15 cellular contexts compared by ENCODE assay signal in genomic region chr3:174442317-174442682, GRCh38.
A peak's percentile ranks its signal among the peaks of the same experiment; 100 is the strongest.
DNase-seq lines count a peak whose midpoint lies in the region; ATAC-seq and TF ChIP-seq lines count a peak whose summit lies in the region.
"Had no signal": no experiment of that assay in that cellular context is flagged by ENCODE, and none has a peak within 500 bp of the region (broad histone marks: within the 10 kb centered on the region; RNA-seq: fewer than 3 reads in every experiment).

No MANE protein-coding gene starts in this region.

- H3K4me1 Mint-ChIP-seq in activated CD4-positive, alpha-beta memory T cell treated with anti-CD3 and anti-CD28 coated beads for 36 hours (ENCODE audit: low read depth) = peaks cover 4% of the 10 kb centered on the region

- WGBS in smooth muscle cell (ENCODE audit: low lambda C conversion rate) = 96% methylated on average over 4 of the region's 4 CpGs

- peaks cover 7% of the 10 kb centered on the region for H3F3A ChIP-seq in smooth muscle cell (ENCODE audit: low read depth)

- H3K79me2 ChIP-seq in smooth muscle cell (ENCODE audit: low read depth) = no peaks in the 10 kb centered on the region

- H3K27me3 Mint-ChIP-seq in activated CD4-positive, alpha-beta memory T cell treated with anti-CD3 and anti-CD28 coated beads for 36 hours = peaks cover 19% of the 10 kb centered on the region
- H3K27me3 Mint-ChIP-seq: brain had no signal

- H2AFZ ChIP-seq in smooth muscle cell (ENCODE audit: low read depth) = no peak overlapping the region

- H3K27me3 ChIP-seq in adipocyte (replicated peaks; ENCODE audit: control insufficient read depth, insufficient read depth, low read length) = no peaks in the 10 kb centered on the region
- H3K27me3 ChIP-seq in smooth muscle cell (ENCODE audit: low read depth) = no peaks in the 10 kb centered on the region

- ATAC-seq in GM21825 (IDR thresholded peaks at IDR 0.05; ENCODE audit: unreplicated experiment) (no peak), GM21515 (IDR thresholded peaks at IDR 0.05; ENCODE audit: unreplicated experiment) (no peak)
- ATAC-seq: stimulated activated naive CD8-positive, alpha-beta T cell treated with anti-CD3 and anti-CD28 coated beads, Interleukin-15, Interleukin-2, amounts not matched to agents 100 U/mL and 50 U/mL, for 24 hours had no signal

- H3K9ac ChIP-seq in adipocyte (ENCODE audit: low read length) = peak overlapping the region; percentile 91
- H3K9ac ChIP-seq in smooth muscle cell (ENCODE audit: low read depth) = no peak overlapping the region

- DNase-seq in HCEC 1CT (peak; percentile 17), adipocyte (ENCODE audit: low read depth) (peak; percentile 33), smooth muscle cell (lab: John Stamatoyannopoulos, UW; ENCODE audit: unreplicated experiment) (no peak), NCI-H2171 treated with DMSO at 0.1 percent for 48 hours (lab: John Stamatoyannopoulos, UW) (no peak)
- DNase-seq in activated CD4-positive, alpha-beta memory T cell treated with anti-CD3 and anti-CD28 coated beads for 36 hours = no peak
- DNase-seq: activated CD4-positive, alpha-beta T cell treated with anti-CD3 and anti-CD28 coated beads, Interleukin-2, amount 10 ng/mL, durations not matched to agents 7 days and 5 days; immature natural killer cell; NCI-H1694; RPMI8226; spleen; stimulated activated naive CD8-positive, alpha-beta T cell treated with anti-CD3 and anti-CD28 coated beads, Interleukin-15, Interleukin-2, amounts not matched to agents 100 U/mL and 50 U/mL, for 24 hours had no signal

- peak overlapping the region; percentile 95 for H3K27ac ChIP-seq in smooth muscle cell (ENCODE audit: low read depth)

- no peak overlapping the region for H3K4me3 Mint-ChIP-seq in activated CD4-positive, alpha-beta memory T cell treated with anti-CD3 and anti-CD28 coated beads for 36 hours
- H3K4me3 Mint-ChIP-seq: brain had no signal

- peaks cover 22% of the 10 kb centered on the region for H3K4me1 ChIP-seq in adipocyte (ENCODE audit: control insufficient read depth, insufficient read depth, low read length)
- peaks cover 30% of the 10 kb centered on the region for H3K4me1 ChIP-seq in smooth muscle cell (ENCODE audit: low read depth)

- POLR2A ChIA-PET in activated CD4-positive, alpha-beta memory T cell treated with anti-CD3 and anti-CD28 coated beads for 36 hours (lab: Charles Lee) = no interaction called here

- no peaks in the 10 kb centered on the region for H3K36me3 Mint-ChIP-seq in activated CD4-positive, alpha-beta memory T cell treated with anti-CD3 and anti-CD28 coated beads for 36 hours

- H3K36me3 ChIP-seq in adipocyte (ENCODE audit: control insufficient read depth, insufficient read depth, low read length, severe bottlenecking) = no peaks in the 10 kb centered on the region
- H3K36me3 ChIP-seq in smooth muscle cell (ENCODE audit: low read depth) = no peaks in the 10 kb centered on the region
- H3K36me3 ChIP-seq: spleen had no signal

- CTCF ChIA-PET in activated CD4-positive, alpha-beta memory T cell treated with anti-CD3 and anti-CD28 coated beads for 36 hours (lab: Charles Lee) = no interaction called here

- H3K9me3 ChIP-seq in adipocyte (ENCODE audit: control insufficient read depth, low read length) = no peaks in the 10 kb centered on the region
- no peaks in the 10 kb centered on the region for H3K9me3 ChIP-seq in iPS-18c (ENCODE audit: control insufficient read depth, insufficient read depth, low read length)
- no peaks in the 10 kb centered on the region for H3K9me3 ChIP-seq in smooth muscle cell (replicated peaks; ENCODE audit: low read depth)
- H3K9me3 ChIP-seq: spleen had no signal

- H4K20me1 ChIP-seq in smooth muscle cell (ENCODE audit: low read depth) = no peaks in the 10 kb centered on the region

- H3K9me3 Mint-ChIP-seq in activated CD4-positive, alpha-beta memory T cell treated with anti-CD3 and anti-CD28 coated beads for 36 hours = no peaks in the 10 kb centered on the region
- H3K9me3 Mint-ChIP-seq: activated CD4-positive, alpha-beta T cell treated with anti-CD3 and anti-CD28 coated beads, Interleukin-2, amount 10 ng/mL, durations not matched to agents 7 days and 5 days had no signal

- H3K27ac Mint-ChIP-seq in activated CD4-positive, alpha-beta memory T cell treated with anti-CD3 and anti-CD28 coated beads for 36 hours = no peak overlapping the region
- H3K27ac Mint-ChIP-seq: activated CD4-positive, alpha-beta T cell treated with anti-CD3 and anti-CD28 coated beads, Interleukin-2, amount 10 ng/mL, durations not matched to agents 7 days and 5 days; brain had no signal

- H3K4me2 ChIP-seq in smooth muscle cell = peak overlapping the region; percentile 88

- H3K4me3 ChIP-seq in adipocyte (ENCODE audit: low read length) = peak overlapping the region; percentile 94
- peak overlapping the region; percentile 76; the same call in 1 of the 2 replicates for H3K4me3 ChIP-seq in iPS-18c (ENCODE audit: insufficient read depth, low read depth, low read length)
- H3K4me3 ChIP-seq in smooth muscle cell = peak overlapping the region; percentile 92

- no peak for TF ChIP-seq CTCF in smooth muscle cell (IDR thresholded peaks at IDR 0.05; ENCODE audit: borderline replicate concordance, insufficient read depth, poor library complexity, severe bottlenecking)

- intact Hi-C loops in activated CD4-positive, alpha-beta memory T cell treated with anti-CD3 and anti-CD28 coated beads for 36 hours (cut with micrococcal nuclease) = no loop called here

Comparison
In these comparisons a context has a peak if more than half of its experiments do, and no peak if none do; other contexts are left out.
1. DNase-seq: peak in HCEC 1CT (single experiment) and adipocyte (single experiment); none in smooth muscle cell (single experiment), activated CD4-positive, alpha-beta memory T cell treated with anti-CD3 and anti-CD28 coated beads for 36 hours (single experiment) and NCI-H2171 treated with DMSO at 0.1 percent for 48 hours (single experiment).
2. Peak in every context shown above with its lines, with median percentiles within 50 percentile points of each other: H3K4me3 ChIP-seq.